In the genomic region with DNA sequence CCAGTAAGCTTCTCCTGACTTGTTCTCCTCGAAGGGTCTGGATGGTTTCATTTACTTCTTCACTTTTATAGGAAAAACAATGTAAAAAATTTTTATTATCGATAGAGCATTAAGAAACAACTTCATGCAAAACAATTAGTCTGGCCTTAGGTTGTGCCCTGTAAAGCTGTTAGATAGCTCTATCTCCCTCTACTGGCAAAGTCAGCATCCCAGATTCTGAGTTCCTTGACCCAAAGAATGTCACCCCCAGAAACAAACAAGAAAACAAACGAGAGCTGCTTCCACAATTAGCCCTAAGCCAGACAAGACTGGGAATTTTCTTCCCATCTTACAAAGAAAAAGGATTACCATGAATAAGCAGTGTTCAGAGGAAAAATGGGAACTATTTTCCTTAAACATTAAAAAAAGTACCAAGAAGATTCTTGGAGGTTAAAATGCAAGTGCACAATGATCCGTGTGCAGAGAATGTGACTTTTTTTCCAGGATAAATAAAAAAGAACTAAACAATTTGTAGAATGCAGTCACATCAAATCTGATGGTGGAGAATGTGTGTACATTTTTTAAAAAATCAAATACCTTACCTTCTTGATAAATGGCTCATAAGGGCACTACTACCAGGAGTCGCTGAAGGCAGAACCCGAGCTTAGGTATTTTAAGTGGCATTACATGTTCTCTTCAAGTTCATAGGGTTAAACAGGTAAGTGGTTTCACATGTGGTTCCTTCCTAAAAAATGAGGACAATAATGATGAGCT, we compare ENCODE assay signal across 8 cellular contexts.
DNase-seq lines count a peak whose midpoint lies in the region; ATAC-seq and TF ChIP-seq lines count a peak whose summit lies in the region.

No MANE protein-coding gene starts in this region.

- intact Hi-C loops in sciatic nerve (cut with DNase I), result no loop called here

- in situ Hi-C loops in astrocyte of the cerebellum (cut with HindIII; ENCODE audit: low sequenced_read_pairs), result no loop called here

- DNase-seq in EH (ENCODE audit: low read depth) (peak; percentile 24), astrocyte of the cerebellum (ENCODE audit: low read depth) (peak; percentile 22), kidney tubule cell (ENCODE audit: low spot score) (peak; percentile 5), sciatic nerve (ENCODE audit: low spot score) (no peak)

- H3K36me3 ChIP-seq in KMS-11 (ENCODE audit: insufficient read depth), result no peaks in the 10 kb centered on the region

- H3K4me3 ChIP-seq in KMS-11 (IDR thresholded peaks at IDR 0.05; ENCODE audit: insufficient read depth, low read depth, low read length) (no peak overlapping the region), astrocyte of the cerebellum (ENCODE audit: low read depth, low read length) (no peak overlapping the region)

- no peak overlapping the region for H3K27ac ChIP-seq in KMS-11

- H3K27me3 ChIP-seq in KMS-11 (ENCODE audit: insufficient read depth, low read depth), result no peaks in the 10 kb centered on the region

- H3K9ac ChIP-seq in KMS-11, result no peak overlapping the region

- no peaks in the 10 kb centered on the region for H4K20me1 ChIP-seq in KMS-11 (ENCODE audit: insufficient read depth)

- H3K4me2 ChIP-seq in KMS-11, result no peak overlapping the region

- H3K4me1 ChIP-seq in KMS-11 (ENCODE audit: low read depth, poor library complexity, severe bottlenecking), result no peaks in the 10 kb centered on the region

- H2AFZ ChIP-seq in KMS-11 (ENCODE audit: low read depth), result no peak overlapping the region

- no peaks in the 10 kb centered on the region for H3K79me2 ChIP-seq in KMS-11 (ENCODE audit: insufficient read depth, low read depth)

- ATAC-seq in HG03439 (IDR thresholded peaks at IDR 0.05; ENCODE audit: unreplicated experiment) (no peak), sciatic nerve (no peak), HG03139 (IDR thresholded peaks at IDR 0.05; ENCODE audit: unreplicated experiment) (no peak), HG03175 (IDR thresholded peaks at IDR 0.05; ENCODE audit: unreplicated experiment) (no peak)

- TF ChIP-seq CTCF in KMS-11 (conservative IDR thresholded peaks at IDR 0.05; ENCODE audit: low read depth, low read length), result peak; percentile 54
- TF ChIP-seq CTCF in astrocyte of the cerebellum (IDR thresholded peaks at IDR 0.05; ENCODE audit: low read depth, low read length, missing control alignments), result peak; percentile 78
